ENCODE assay signal across 7 cellular contexts in the genomic region with DNA sequence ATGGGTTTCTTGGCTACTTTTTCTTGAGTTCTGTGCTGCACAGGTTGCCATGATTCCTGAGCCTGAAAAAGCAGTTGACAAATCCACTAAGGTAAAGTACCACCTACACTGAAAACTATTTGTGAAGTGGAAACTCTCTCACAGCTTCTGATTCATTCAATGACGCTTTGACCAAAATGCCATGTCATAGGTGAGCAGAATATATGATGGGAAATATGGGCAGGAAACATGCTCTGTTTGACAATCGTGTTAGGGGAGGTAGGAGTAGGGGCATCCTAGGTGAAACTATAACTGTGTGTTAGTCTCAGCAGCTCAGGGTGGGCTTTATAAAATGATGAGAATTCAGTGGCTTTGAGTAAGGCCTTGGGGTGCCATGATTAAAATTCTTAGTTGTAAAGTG.
"Had no signal": no experiment of that assay in that cellular context is flagged by ENCODE, and none has a peak within 500 bp of the region (broad histone marks: within the 10 kb centered on the region; RNA-seq: fewer than 3 reads in every experiment).

No MANE protein-coding gene starts in this region.

- H3K4me1 Mint-ChIP-seq: IgD-negative memory B cell had no signal

- H3K9me3 Mint-ChIP-seq: IgD-negative memory B cell had no signal

- H3K27ac Mint-ChIP-seq: HFFc6, IgD-negative memory B cell had no signal

- H3K4me3 Mint-ChIP-seq: HFFc6, IgD-negative memory B cell had no signal

- DNase-seq: GM23248, GOT3, H7, HFFc6 had no signal

- ATAC-seq: HCT116, HepG2 had no signal

- H3K36me3 Mint-ChIP-seq: IgD-negative memory B cell had no signal
